ENCODE assay signal across 14 cellular contexts in genomic region chr2:174662459-174662858, GRCh38.
DNase-seq lines count a peak whose midpoint lies in the region; FAIRE-seq and TF ChIP-seq lines count a peak whose summit lies in the region.
"Had no signal": no experiment of that assay in that cellular context is flagged by ENCODE, and none has a peak within 500 bp of the region (broad histone marks: within the 10 kb centered on the region; RNA-seq: fewer than 3 reads in every experiment).

No MANE protein-coding gene starts in this region.

- WGBS in lower leg skin, 2 donors = 40 to 54% methylated on average over 3 of the region's 3 CpGs

- intact Hi-C loops in lower leg skin (cut with DNase I; ENCODE audit: low total_unique reads) = no loop called here

- H3K27me3 Mint-ChIP-seq in chondrocyte (ENCODE audit: low read depth) = no peaks in the 10 kb centered on the region
- H3K27me3 Mint-ChIP-seq: activated CD4-positive, alpha-beta T cell treated with anti-CD3 and anti-CD28 coated beads for 36 hours had no signal

- TF ChIP-seq POLR2A in lower leg skin (IDR thresholded peaks at IDR 0.05) = no peak

- in situ Hi-C loops in G401 (cut with HindIII; ENCODE audit: low sequenced_read_pairs) = no loop called here

- no peak overlapping the region for H3K4me3 ChIP-seq in lower leg skin (ENCODE audit: low read depth, poor library complexity, severe bottlenecking)
- H3K4me3 ChIP-seq: BLaER1, prostate gland had no signal

- H3K4me1 Mint-ChIP-seq in chondrocyte (ENCODE audit: low read depth) = peaks cover 38% of the 10 kb centered on the region

- no peaks in the 10 kb centered on the region for H3K9me3 Mint-ChIP-seq in chondrocyte (ENCODE audit: low read depth)

- no peak for FAIRE-seq in HTR-8/SVneo (lab: Jason Lieb, UNC)
- FAIRE-seq: HepG2 had no signal

- DNase-seq in A172 (ENCODE audit: low spot score) (peak; percentile 31), HT1080 (ENCODE audit: low read depth) (peak; percentile 78), chondrocyte (ENCODE audit: low spot score) (no peak), lower leg skin (ENCODE audit: low spot score in 2 of 2) (peak; percentile 39 to 83), NCI-H2081 (lab: John Stamatoyannopoulos, UW) (no peak), NCI-H1930 (lab: John Stamatoyannopoulos, UW) (no peak), HTR-8/SVneo (ENCODE audit: insufficient read length, low spot score) (no peak), G401 (ENCODE audit: low spot score) (no peak)
- DNase-seq: activated CD4-positive, alpha-beta T cell treated with anti-CD3 and anti-CD28 coated beads for 36 hours; activated gamma-delta T cell treated with Interleukin-2 at 50 U/mL for 16 hours; SIG-M5 had no signal

- peak overlapping the region; percentile 85 for H3K27ac Mint-ChIP-seq in chondrocyte (ENCODE audit: unreplicated experiment)
- H3K27ac Mint-ChIP-seq: activated CD4-positive, alpha-beta T cell treated with anti-CD3 and anti-CD28 coated beads for 36 hours had no signal

- H3K36me3 Mint-ChIP-seq in chondrocyte (ENCODE audit: low read depth) = peaks cover 3% of the 10 kb centered on the region

- H3K4me3 Mint-ChIP-seq in chondrocyte (ENCODE audit: unreplicated experiment) = no peak overlapping the region
- H3K4me3 Mint-ChIP-seq: activated CD4-positive, alpha-beta T cell treated with anti-CD3 and anti-CD28 coated beads for 36 hours had no signal

- TF ChIP-seq CTCF in chondrocyte (IDR thresholded peaks at IDR 0.05) (no peak), lower leg skin (IDR thresholded peaks at IDR 0.05) (no peak)

Comparison
In these comparisons a context has a peak if more than half of its experiments do, and no peak if none do; other contexts are left out.
1. DNase-seq: peak in A172 (single experiment), HT1080 (single experiment) and lower leg skin (2 of 2); none in chondrocyte (single experiment), NCI-H2081 (0 of 2), NCI-H1930 (0 of 2), HTR-8/SVneo (single experiment) and G401 (single experiment).